Comparison of ENCODE assay signal across 13 cellular contexts in genomic region chr1:199747984-199748383, GRCh38.
DNase-seq lines count a peak whose midpoint lies in the region; ATAC-seq and TF ChIP-seq lines count a peak whose summit lies in the region.
"Had no signal": no experiment of that assay in that cellular context is flagged by ENCODE, and none has a peak within 500 bp of the region (broad histone marks: within the 10 kb centered on the region; RNA-seq: fewer than 3 reads in every experiment).

No MANE protein-coding gene starts in this region.

- H3K79me2 ChIP-seq in osteoblast (ENCODE audit: insufficient read depth, low read length) (no peaks in the 10 kb centered on the region), SK-N-SH (ENCODE audit: insufficient read depth) (no peaks in the 10 kb centered on the region)

- POLR2A ChIA-PET in HEK293T (lab: Yijun Ruan, JAX) (interaction anchor here (0.5 kb wide), 1 partner anchor 13 kb away, joined by 3 read pairs; no protein-coding TSS in a partner anchor), SK-N-SH (lab: Yijun Ruan, JAX) (no interaction called here)

- no peak overlapping the region for H3K4me3 Mint-ChIP-seq in stimulated activated naive CD8-positive, alpha-beta T cell treated with anti-CD3 and anti-CD28 coated beads, Interleukin-15, amount 100 ng/mL, for 72 hours
- H3K4me3 Mint-ChIP-seq: T-cell had no signal

- H2AFZ ChIP-seq in osteoblast (ENCODE audit: low read length) = peak overlapping the region; percentile 51
- no peak overlapping the region for H2AFZ ChIP-seq in SK-N-SH (ENCODE audit: low read depth)

- H3K9me3 ChIP-seq in iPS-20b (ENCODE audit: insufficient read depth, low read depth, low read length) (peaks cover 2% of the 10 kb centered on the region; the same call in 1 of the 2 replicates), osteoblast (ENCODE audit: low read depth, low read length) (no peaks in the 10 kb centered on the region), SK-N-SH (no peaks in the 10 kb centered on the region)

- H3K27ac Mint-ChIP-seq in stimulated activated naive CD8-positive, alpha-beta T cell treated with anti-CD3 and anti-CD28 coated beads, Interleukin-15, amount 100 ng/mL, for 72 hours = no peak overlapping the region
- H3K27ac Mint-ChIP-seq: activated T-helper 2 cell treated with anti-CD3 and anti-CD28 coated beads, Interferon-gamma antibody, Interleukin-2, Interleukin-4, amounts not matched to agents 10 μg/mL and 5 μg/mL and 100 μg/mL, durations not matched to agents 14 hours and 24 hours and 36 hours; T-cell had no signal

- H3K4me2 ChIP-seq in osteoblast (ENCODE audit: insufficient read depth, low read length) (no peak overlapping the region), SK-N-SH (no peak overlapping the region)

- H3K4me3 ChIP-seq in iPS-20b (ENCODE audit: low read length) = peak overlapping the region; percentile 22; the same call in 1 of the 2 replicates
- no peak overlapping the region for H3K4me3 ChIP-seq in osteoblast (ENCODE audit: insufficient read depth, low read length)
- no peak overlapping the region for H3K4me3 ChIP-seq in SK-N-SH (ENCODE audit: low read depth in 2 of 2, low read length in 1 of 2)

- peaks cover 24% of the 10 kb centered on the region for H3K27me3 ChIP-seq in iPS-20b (ENCODE audit: insufficient read depth, low read length)
- peaks cover 25% of the 10 kb centered on the region for H3K27me3 ChIP-seq in osteoblast (ENCODE audit: insufficient read depth, low read length)
- H3K27me3 ChIP-seq in SK-N-SH (ENCODE audit: insufficient read depth) = no peaks in the 10 kb centered on the region

- H4K20me1 ChIP-seq in osteoblast (ENCODE audit: insufficient read depth, low read length) (no peaks in the 10 kb centered on the region), SK-N-SH (ENCODE audit: insufficient read depth) (no peaks in the 10 kb centered on the region)

- ATAC-seq in stimulated activated naive CD8-positive, alpha-beta T cell treated with anti-CD3 and anti-CD28 coated beads, Interleukin-15, amount 100 ng/mL, for 72 hours = no peak
- ATAC-seq: left cardiac atrium, T-cell had no signal

- peaks cover 4% of the 10 kb centered on the region for H3F3A ChIP-seq in SK-N-SH (replicated peaks; ENCODE audit: insufficient read depth)

- CTCF ChIA-PET in HEK293T (lab: Yijun Ruan, JAX) = no interaction called here
- CTCF ChIA-PET in SK-N-SH (lab: Yijun Ruan, JAX) = no interaction called here

- no peaks in the 10 kb centered on the region for H3K4me1 Mint-ChIP-seq in stimulated activated naive CD8-positive, alpha-beta T cell treated with anti-CD3 and anti-CD28 coated beads, Interleukin-15, amount 100 ng/mL, for 72 hours
- H3K4me1 Mint-ChIP-seq: T-cell had no signal

- no peak for TF ChIP-seq CTCF in osteoblast (IDR thresholded peaks at IDR 0.05; ENCODE audit: extremely low read depth, low read depth, low read length)
- TF ChIP-seq CTCF in SK-N-SH (IDR thresholded peaks at IDR 0.05) = no peak

- no peaks in the 10 kb centered on the region for H3K9me3 Mint-ChIP-seq in stimulated activated naive CD8-positive, alpha-beta T cell treated with anti-CD3 and anti-CD28 coated beads, Interleukin-15, amount 100 ng/mL, for 72 hours
- H3K9me3 Mint-ChIP-seq: activated T-helper 2 cell treated with anti-CD3 and anti-CD28 coated beads, Interferon-gamma antibody, Interleukin-2, Interleukin-4, amounts not matched to agents 10 μg/mL and 5 μg/mL and 100 μg/mL, durations not matched to agents 14 hours and 24 hours and 36 hours; T-cell had no signal

- no peaks in the 10 kb centered on the region for H3K9me2 ChIP-seq in SK-N-SH

- TF ChIP-seq RAD21 in SK-N-SH (IDR thresholded peaks at IDR 0.05; ENCODE audit: low read length) = no peak

- H3K36me3 ChIP-seq in iPS-20b (ENCODE audit: insufficient read depth, low read depth, low read length) (no peaks in the 10 kb centered on the region), osteoblast (ENCODE audit: insufficient read depth, low read length) (no peaks in the 10 kb centered on the region), SK-N-SH (replicated peaks in 1 of 2; ENCODE audit: control insufficient read depth in 1 of 2, insufficient read depth in 2 of 2, low read length in 1 of 2) (no peaks in the 10 kb centered on the region)
- H3K36me3 ChIP-seq: WERI-Rb-1 had no signal

- no peak for TF ChIP-seq EP300 in SK-N-SH (IDR thresholded peaks at IDR 0.05; ENCODE audit: borderline replicate concordance in 1 of 2, low read depth in 1 of 2, low read length in 1 of 2)

- H3K27me3 Mint-ChIP-seq in stimulated activated naive CD8-positive, alpha-beta T cell treated with anti-CD3 and anti-CD28 coated beads, Interleukin-15, amount 100 ng/mL, for 72 hours = peaks cover 27% of the 10 kb centered on the region

- WGBS in SK-N-SH (ENCODE audit: low lambda C conversion rate) = 85% methylated on average over 17 of the region's 17 CpGs

- H3K9ac ChIP-seq in iPS-20b (ENCODE audit: low read depth, low read length) = no peak overlapping the region
- H3K9ac ChIP-seq in SK-N-SH = no peak overlapping the region

- peak; percentile 67 for DNase-seq in HEK293T (ENCODE audit: extremely low spot score)
- DNase-seq in SK-N-DZ (ENCODE audit: low spot score) = peak; percentile 6
- DNase-seq in osteoblast (ENCODE audit: insufficient read length, low spot score, missing footprints) = no peak
- no peak for DNase-seq in stimulated activated naive CD8-positive, alpha-beta T cell treated with anti-CD3 and anti-CD28 coated beads, Interleukin-15, amount 100 ng/mL, for 72 hours
- no peak for DNase-seq in mesenteric fat pad (ENCODE audit: low spot score)
- no peak for DNase-seq in NCI-H1048 (lab: John Stamatoyannopoulos, UW)
- DNase-seq in SK-N-SH = no peak
- DNase-seq: amniotic stem cell, left cardiac atrium, T-cell, WERI-Rb-1 had no signal

- H3K27ac ChIP-seq in iPS-20b (ENCODE audit: low read length) = no peak overlapping the region
- H3K27ac ChIP-seq in osteoblast (ENCODE audit: low read depth, low read length) = no peak overlapping the region
- no peak overlapping the region for H3K27ac ChIP-seq in SK-N-SH (ENCODE audit: low read depth in 2 of 2, low read length in 1 of 2)
- H3K27ac ChIP-seq: WERI-Rb-1 had no signal

- H3K4me1 ChIP-seq in iPS-20b (ENCODE audit: insufficient read depth, low read length) (peaks cover 12% of the 10 kb centered on the region), osteoblast (ENCODE audit: insufficient read depth, low read length) (peaks cover 4% of the 10 kb centered on the region), SK-N-SH (ENCODE audit: control insufficient read depth in 1 of 2, insufficient read depth in 2 of 2, low read depth in 1 of 2, low read length in 1 of 2) (peaks cover 0 to 8% of the 10 kb centered on the region in 2 experiments; a peak in 1 of 4 replicates)

TF ChIP-seq in HEK293T, 16 proteins besides CTCF, POLR2A, EP300 and RAD21:
- TF ChIP-seq NFRKB (IDR thresholded peaks at IDR 0.05) (no peak), L3MBTL2 (conservative IDR thresholded peaks at IDR 0.05) (peak; percentile 93), HDGF (IDR thresholded peaks at IDR 0.05; ENCODE audit: borderline replicate concordance) (0 out of 2 replicates have a peak, but pooled peaks have one; percentile 45), TARDBP (IDR thresholded peaks at IDR 0.05) (no peak)

TF ChIP-seq in SK-N-SH, 30 proteins besides CTCF, POLR2A, EP300 and RAD21:
- TF ChIP-seq POLR2AphosphoS5 (IDR thresholded peaks at IDR 0.05; ENCODE audit: low read depth, low read length) = no peak
- TF ChIP-seq MEF2A (IDR thresholded peaks at IDR 0.05; ENCODE audit: borderline replicate concordance, low read depth) = no peak
- TF ChIP-seq FOSL2 (IDR thresholded peaks at IDR 0.05; ENCODE audit: borderline replicate concordance, low read depth) = no peak
- TF ChIP-seq FOXM1 (IDR thresholded peaks at IDR 0.05; ENCODE audit: low read depth) = no peak
- TF ChIP-seq NRF1 (IDR thresholded peaks at IDR 0.05; ENCODE audit: low read depth, low read length) = no peak
- no peak for TF ChIP-seq NFIC (IDR thresholded peaks at IDR 0.05; ENCODE audit: borderline replicate concordance)
- TF ChIP-seq REST (IDR thresholded peaks at IDR 0.05; ENCODE audit: low read depth, low read length) = no peak
TF ChIP-seq in SK-N-SH: peak in this region for 0.

Comparison
In these comparisons a context has a peak if more than half of its experiments do, and no peak if none do; other contexts are left out.
1. DNase-seq: peak in HEK293T (single experiment) and SK-N-DZ (single experiment); none in osteoblast (single experiment), stimulated activated naive CD8-positive, alpha-beta T cell treated with anti-CD3 and anti-CD28 coated beads, Interleukin-15, amount 100 ng/mL, for 72 hours (0 of 2), mesenteric fat pad (single experiment), NCI-H1048 (single experiment) and SK-N-SH (single experiment).